Comparison of ENCODE assay signal across 39 cellular contexts in the genomic region with DNA sequence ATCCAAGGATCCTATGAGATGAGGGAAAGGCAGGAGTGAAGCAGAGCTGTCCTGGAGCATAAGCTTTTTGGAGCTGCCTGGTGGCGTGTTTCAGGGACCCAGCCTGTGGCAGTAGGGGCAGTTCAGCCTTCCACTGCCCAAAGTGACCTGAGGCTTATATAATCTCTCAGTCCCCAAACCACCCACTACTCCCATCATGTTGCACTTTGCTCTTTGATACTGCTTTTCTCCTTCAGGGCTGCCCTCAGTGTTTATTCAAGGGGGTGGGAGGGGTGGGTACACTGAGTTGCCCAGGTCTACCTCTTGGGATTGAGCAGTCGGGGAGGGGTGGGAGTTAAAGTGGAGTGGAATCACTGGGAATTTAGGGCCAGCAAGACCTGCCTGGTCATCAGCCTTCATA. TPM values are rescaled to one million over a fixed set of nuclear protein-coding genes. Genes with fewer than 3 reads are reported as not detected.
"Had no signal": no experiment of that assay in that cellular context is flagged by ENCODE, and none has a peak within 500 bp of the region (broad histone marks: within the 10 kb centered on the region; RNA-seq: fewer than 3 reads in every experiment).

No MANE protein-coding gene starts in this region.

- H3K27ac ChIP-seq: adrenal gland, body of pancreas, brain microvascular endothelial cell, breast epithelium, VCaP had no signal

- H3K9me3 ChIP-seq: adrenal gland, body of pancreas, breast epithelium had no signal

- H3K4me1 ChIP-seq: adrenal gland, body of pancreas, breast epithelium had no signal

- H3K4me3 Mint-ChIP-seq: activated B cell treated with CpG ODN at 0.5 μM for 24 hours; activated CD4-positive, alpha-beta memory T cell treated with anti-CD3 and anti-CD28 coated beads for 36 hours; activated CD4-positive, alpha-beta T cell treated with anti-CD3 and anti-CD28 coated beads, Interleukin-2, amount 10 ng/mL, durations not matched to agents 24 days and 14 days; activated CD8-positive, alpha-beta T cell treated with anti-CD3 and anti-CD28 coated beads for 36 hours; activated naive CD4-positive, alpha-beta T cell treated with anti-CD3 and anti-CD28 coated beads for 36 hours; activated naive CD8-positive, alpha-beta T cell treated with anti-CD3 and anti-CD28 coated beads for 36 hours; activated T-cell treated with anti-CD3 and anti-CD28 coated beads, Interleukin-2, amount 50 U/mL, for 4 hours; activated T-cell treated with anti-CD3 and anti-CD28 coated beads, Interleukin-2, amount 50 U/mL, for 72 hours; activated T-helper 1 cell treated with anti-CD3 and anti-CD28 coated beads, Interleukin-12 subunit alpha, Interleukin-12 subunit beta, Interleukin-2, Interleukin-4 antibody, amounts not matched to agents 30 ng/mL and 10 ng/mL and 1 ng/mL, durations not matched to agents 14 hours and 24 hours and 36 hours; activated T-helper 17 cell treated with anti-CD3 and anti-CD28 coated beads, Interleukin-2, amount 50 U/mL, for 72 hours; T-helper 1 cell treated with Interleukin-12 subunit alpha and Interleukin-12 subunit beta and Interleukin-4 antibody, amounts not matched to agents 30 μg/mL and 1 μg/mL, for 36 hours; T-helper 2 cell treated with Interferon-gamma antibody and Interleukin-4, amounts not matched to agents 5 μg/mL and 100 μg/mL, for 36 hours had no signal

- H3K36me3 Mint-ChIP-seq: activated CD4-positive, alpha-beta memory T cell treated with anti-CD3 and anti-CD28 coated beads for 36 hours; activated naive CD4-positive, alpha-beta T cell treated with anti-CD3 and anti-CD28 coated beads, Interleukin-2, amount 50 U/mL, for 72 hours; activated naive CD8-positive, alpha-beta T cell treated with anti-CD3 and anti-CD28 coated beads for 36 hours had no signal

- H3K4me3 ChIP-seq: adrenal gland, body of pancreas, breast epithelium had no signal

- H3K27ac Mint-ChIP-seq: activated B cell treated with CpG ODN at 0.5 μM for 24 hours; activated CD4-positive, alpha-beta memory T cell treated with anti-CD3 and anti-CD28 coated beads for 36 hours; activated CD4-positive, alpha-beta T cell treated with anti-CD3 and anti-CD28 coated beads, Interleukin-2, amount 10 ng/mL, durations not matched to agents 24 days and 14 days; activated CD8-positive, alpha-beta T cell treated with anti-CD3 and anti-CD28 coated beads for 36 hours; activated naive CD4-positive, alpha-beta T cell treated with anti-CD3 and anti-CD28 coated beads for 36 hours; activated naive CD8-positive, alpha-beta T cell treated with anti-CD3 and anti-CD28 coated beads for 36 hours; activated T-cell treated with anti-CD3 and anti-CD28 coated beads, Interleukin-2, amount 50 U/mL, for 72 hours; activated T-helper 1 cell treated with anti-CD3 and anti-CD28 coated beads, Interleukin-12 subunit alpha, Interleukin-12 subunit beta, Interleukin-2, Interleukin-4 antibody, amounts not matched to agents 30 ng/mL and 10 ng/mL and 1 ng/mL, durations not matched to agents 14 hours and 24 hours and 36 hours; activated T-helper 17 cell treated with anti-CD3 and anti-CD28 coated beads, Interleukin-2, amount 50 U/mL, for 72 hours; T-helper 1 cell treated with Interleukin-12 subunit alpha and Interleukin-12 subunit beta and Interleukin-4 antibody, amounts not matched to agents 30 μg/mL and 1 μg/mL, for 36 hours; T-helper 2 cell treated with Interferon-gamma antibody and Interleukin-4, amounts not matched to agents 5 μg/mL and 100 μg/mL, for 36 hours had no signal

- H3K4me1 Mint-ChIP-seq: activated B cell treated with CpG ODN at 0.5 μM for 24 hours; activated CD4-positive, alpha-beta T cell treated with anti-CD3 and anti-CD28 coated beads, Interleukin-2, amount 10 ng/mL, durations not matched to agents 24 days and 14 days; activated naive CD8-positive, alpha-beta T cell treated with anti-CD3 and anti-CD28 coated beads for 36 hours; activated T-helper 17 cell treated with anti-CD3 and anti-CD28 coated beads, Interleukin-2, amount 50 U/mL, for 72 hours had no signal

- H3K27me3 Mint-ChIP-seq: activated CD4-positive, alpha-beta memory T cell treated with anti-CD3 and anti-CD28 coated beads for 36 hours; activated T-helper 17 cell treated with anti-CD3 and anti-CD28 coated beads, Interleukin-2, amount 50 U/mL, for 72 hours had no signal

- ATAC-seq: activated CD8-positive, alpha-beta T cell treated with anti-CD3 and anti-CD28 coated beads for 36 hours; activated naive CD4-positive, alpha-beta T cell treated with anti-CD3 and anti-CD28 coated beads, Interleukin-2, amount 50 U/mL, for 72 hours; activated T-cell treated with anti-CD3 and anti-CD28 coated beads, Interleukin-2, amount 50 U/mL, for 4 hours; activated T-cell treated with anti-CD3 and anti-CD28 coated beads, Interleukin-2, amount 50 U/mL, for 72 hours; activated T-helper 17 cell treated with anti-CD3 and anti-CD28 coated beads, Interleukin-2, amount 50 U/mL, for 72 hours; body of pancreas had no signal

- H3K27me3 ChIP-seq: adrenal gland, body of pancreas, brain microvascular endothelial cell, breast epithelium had no signal

- H3K9me3 Mint-ChIP-seq: activated B cell treated with CpG ODN at 0.5 μM for 24 hours; activated CD4-positive, alpha-beta memory T cell treated with anti-CD3 and anti-CD28 coated beads for 36 hours; activated CD4-positive, alpha-beta T cell treated with anti-CD3 and anti-CD28 coated beads, Interleukin-2, amount 10 ng/mL, durations not matched to agents 24 days and 14 days; activated CD8-positive, alpha-beta T cell treated with anti-CD3 and anti-CD28 coated beads for 36 hours; activated naive CD4-positive, alpha-beta T cell treated with anti-CD3 and anti-CD28 coated beads for 36 hours; activated naive CD4-positive, alpha-beta T cell treated with anti-CD3 and anti-CD28 coated beads, Interleukin-2, amount 50 U/mL, for 72 hours; activated naive CD8-positive, alpha-beta T cell treated with anti-CD3 and anti-CD28 coated beads for 36 hours; activated T-cell treated with anti-CD3 and anti-CD28 coated beads, Interleukin-2, amount 50 U/mL, for 4 hours; activated T-cell treated with anti-CD3 and anti-CD28 coated beads, Interleukin-2, amount 50 U/mL, for 72 hours; activated T-helper 1 cell treated with anti-CD3 and anti-CD28 coated beads, Interleukin-12 subunit alpha, Interleukin-12 subunit beta, Interleukin-2, Interleukin-4 antibody, amounts not matched to agents 30 ng/mL and 10 ng/mL and 1 ng/mL, durations not matched to agents 14 hours and 24 hours and 36 hours; activated T-helper 17 cell treated with anti-CD3 and anti-CD28 coated beads, Interleukin-2, amount 50 U/mL, for 72 hours; T-helper 1 cell treated with Interleukin-12 subunit alpha and Interleukin-12 subunit beta and Interleukin-4 antibody, amounts not matched to agents 30 μg/mL and 1 μg/mL, for 36 hours; T-helper 2 cell treated with Interferon-gamma antibody and Interleukin-4, amounts not matched to agents 5 μg/mL and 100 μg/mL, for 36 hours had no signal

- DNase-seq: activated B cell treated with CpG ODN at 0.5 μM for 24 hours; activated CD4-positive, alpha-beta memory T cell treated with anti-CD3 and anti-CD28 coated beads for 36 hours; activated CD4-positive, alpha-beta T cell treated with anti-CD3 and anti-CD28 coated beads for 4 hours; activated CD4-positive, alpha-beta T cell treated with anti-CD3 and anti-CD28 coated beads, Interleukin-2, amount 10 ng/mL, durations not matched to agents 24 days and 14 days; activated CD4-positive, alpha-beta T cell treated with anti-CD3 and anti-CD28 coated beads, Interleukin-2, amount 50 U/mL, for 1 hour; activated CD4-positive, alpha-beta T cell treated with anti-CD3 and anti-CD28 coated beads, Interleukin-2, amount 50 U/mL, for 4 hours; activated CD4-positive, CD25-positive, alpha-beta regulatory T cell treated with anti-CD3 and anti-CD28 coated beads, Interleukin-2, amount 50 U/mL, for 72 hours; activated CD8-positive, alpha-beta memory T cell treated with anti-CD3 and anti-CD28 coated beads, Interleukin-2, amount 50 U/mL, for 4 hours; activated CD8-positive, alpha-beta T cell treated with anti-CD3 and anti-CD28 coated beads for 36 hours; activated effector memory CD4-positive, alpha-beta T cell treated with anti-CD3 and anti-CD28 coated beads, Interleukin-2, amount 50 U/mL, for 16 hours; activated gamma-delta T cell treated with Interleukin-2 at 50 U/mL for 16 hours; activated naive CD4-positive, alpha-beta T cell; activated naive CD4-positive, alpha-beta T cell treated with anti-CD3 and anti-CD28 coated beads for 36 hours; activated naive CD4-positive, alpha-beta T cell treated with anti-CD3 and anti-CD28 coated beads, Interleukin-2, amount 50 U/mL, for 16 hours; activated naive CD8-positive, alpha-beta T cell treated with anti-CD3 and anti-CD28 coated beads for 36 hours; activated T-cell treated with anti-CD3 and anti-CD28 coated beads for 4 hours; activated T-cell treated with anti-CD3 and anti-CD28 coated beads, Interleukin-2, amount 50 U/mL, for 1 hour; activated T-cell treated with anti-CD3 and anti-CD28 coated beads, Interleukin-2, amount 50 U/mL, for 4 hours; activated T-cell treated with anti-CD3 and anti-CD28 coated beads, Interleukin-2, amount 50 U/mL, for 72 hours; adrenal gland; amniotic stem cell; aorta; body of pancreas; brain microvascular endothelial cell; central memory CD4-positive, alpha-beta T cell; T-helper 1 cell; T-helper 2 cell; T-helper 9 cell had no signal

- H3K36me3 ChIP-seq: adrenal gland, brain microvascular endothelial cell, breast epithelium had no signal

RNA-seq across cellular contexts. Expression of a gene that starts 14.7 kb away (rescaled TPM):
- total RNA-seq: activated CD4-positive, alpha-beta memory T cell treated with anti-CD3 and anti-CD28 coated beads for 36 hours; activated CD8-positive, alpha-beta memory T cell treated with anti-CD3 and anti-CD28 coated beads for 36 hours; activated CD8-positive, alpha-beta T cell treated with anti-CD3 and anti-CD28 coated beads for 36 hours; activated naive CD4-positive, alpha-beta T cell treated with anti-CD3 and anti-CD28 coated beads for 36 hours; activated naive CD8-positive, alpha-beta T cell treated with anti-CD3 and anti-CD28 coated beads for 36 hours; activated T-cell treated with anti-CD3 and anti-CD28 coated beads, Interleukin-2, amount 50 U/mL, for 72 hours; activated T-helper 17 cell treated with anti-CD3 and anti-CD28 coated beads, Interleukin-2, amount 50 U/mL, for 72 hours; aorta; astrocyte; body of pancreas; cardiac septum; cerebellum had no signal
